ENCODE assay signal across 8 cellular contexts in the genomic region with DNA sequence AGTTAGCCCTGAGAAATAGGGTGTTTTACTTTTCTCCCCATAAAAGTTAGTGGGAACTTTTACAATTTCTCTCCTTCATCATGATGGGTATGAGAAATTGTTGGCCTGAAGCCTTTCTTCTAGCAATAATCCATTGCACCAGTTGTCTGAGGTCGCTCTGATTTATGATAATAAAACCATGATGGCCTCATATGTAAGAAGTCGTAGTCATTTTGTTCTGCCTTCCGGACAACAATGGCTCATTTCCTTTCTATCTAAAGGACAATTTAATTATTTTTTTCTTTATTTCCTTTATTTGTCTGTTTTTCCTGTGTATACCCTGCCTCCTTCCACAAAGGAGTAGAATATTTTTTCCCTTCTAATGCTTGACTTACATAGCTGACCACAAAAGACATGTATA. TPM values are rescaled to one million over a fixed set of nuclear protein-coding genes. Genes with fewer than 3 reads are reported as not detected.
"Had no signal": no experiment of that assay in that cellular context is flagged by ENCODE, and none has a peak within 500 bp of the region (broad histone marks: within the 10 kb centered on the region; RNA-seq: fewer than 3 reads in every experiment).

No MANE protein-coding gene starts in this region.

- H3K27ac ChIP-seq: GM23248 had no signal

- FAIRE-seq: HTR-8/SVneo had no signal

- H3K4me3 Mint-ChIP-seq: HFFc6 had no signal

- DNase-seq: GM23248, GOT3, H7, HFFc6, IMR-90 had no signal

- H3K9ac ChIP-seq: GM23248 had no signal

- H3K4me1 ChIP-seq: HAP-1 had no signal

- H3K9me3 Mint-ChIP-seq: HFFc6 had no signal

- H3K27ac Mint-ChIP-seq: HFFc6 had no signal

- H3K9me3 ChIP-seq: HAP-1 had no signal

- H3K36me3 ChIP-seq: HAP-1 had no signal

- H2AFZ ChIP-seq: GM23248 had no signal

- H3K4me3 ChIP-seq: GM23248, HAP-1 had no signal

RNA-seq across cellular contexts. Expression of a gene that starts 31.6 kb away (rescaled TPM):
- total RNA-seq: HT-29 had no signal
